ENCODE assay signal across 33 cellular contexts in the genomic region with DNA sequence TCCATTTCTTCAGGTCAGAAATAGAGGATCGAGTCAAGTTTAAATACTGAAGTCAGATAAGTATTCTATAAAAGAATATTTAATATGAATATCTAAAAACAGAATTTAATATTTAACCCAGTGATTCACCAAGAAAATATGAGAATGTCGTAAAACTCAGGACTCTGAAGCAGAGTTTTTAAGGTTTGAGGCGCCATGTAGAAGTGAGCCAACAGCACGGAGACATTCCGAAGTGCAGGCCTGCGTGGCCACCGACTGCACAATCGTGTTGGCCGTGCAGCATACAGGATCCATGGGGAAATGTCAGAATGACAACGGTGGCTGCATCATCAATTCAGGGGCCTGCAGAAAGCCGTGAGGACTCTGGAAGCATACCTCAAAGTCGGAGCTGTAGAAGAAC. TPM values are rescaled to one million over a fixed set of nuclear protein-coding genes. Genes with fewer than 3 reads are reported as not detected.
"Had no signal": no experiment of that assay in that cellular context is flagged by ENCODE, and none has a peak within 500 bp of the region (broad histone marks: within the 10 kb centered on the region; RNA-seq: fewer than 3 reads in every experiment).

No MANE protein-coding gene starts in this region.

- ATAC-seq: activated CD8-positive, alpha-beta T cell treated with anti-CD3 and anti-CD28 coated beads for 36 hours; activated T-helper 17 cell treated with anti-CD3 and anti-CD28 coated beads, Interleukin-2, amount 50 U/mL, for 72 hours; gastroesophageal sphincter; T-helper 17 cell had no signal

- H3K4me3 ChIP-seq: esophagus squamous epithelium, gastroesophageal sphincter had no signal

- H3K9me3 ChIP-seq: esophagus squamous epithelium, gastroesophageal sphincter had no signal

- FAIRE-seq: astrocyte, endometrium, endothelial cell of umbilical vein had no signal

- H3K4me1 ChIP-seq: esophagus squamous epithelium had no signal

- H3K27me3 ChIP-seq: brain microvascular endothelial cell, esophagus squamous epithelium, gastroesophageal sphincter had no signal

- DNase-seq: activated B cell treated with CpG ODN at 0.5 μM for 24 hours; activated CD4-positive, alpha-beta T cell treated with anti-CD3 and anti-CD28 coated beads for 48 hours; activated CD4-positive, alpha-beta T cell treated with anti-CD3 and anti-CD28 coated beads, Interleukin-2, amount 50 U/mL, for 1 hour; activated CD4-positive, alpha-beta T cell treated with anti-CD3 and anti-CD28 coated beads, Interleukin-2, amount 50 U/mL, for 48 hours; activated CD8-positive, alpha-beta memory T cell treated with anti-CD3 and anti-CD28 coated beads for 24 hours; activated CD8-positive, alpha-beta T cell treated with anti-CD3 and anti-CD28 coated beads for 36 hours; activated effector memory CD4-positive, alpha-beta T cell treated with Interleukin-2 at 50 U/mL for 16 hours; activated gamma-delta T cell treated with Interleukin-2 at 50 U/mL for 16 hours; activated naive CD4-positive, alpha-beta T cell treated with anti-CD3 and anti-CD28 coated beads, Interleukin-2, amount 50 U/mL, for 16 hours; activated naive CD4-positive, alpha-beta T cell treated with Interleukin-2 at 50 U/mL for 16 hours; activated T-cell treated with anti-CD3 and anti-CD28 coated beads, Interleukin-2, amount 50 U/mL, for 1 hour; amniotic stem cell; brain microvascular endothelial cell; cortex of kidney; effector CD8-positive, alpha-beta T cell; esophagus squamous epithelium; foreskin melanocyte; T-helper 1 cell; T-helper 17 cell; T1000; WERI-Rb-1 had no signal

- H3K27ac ChIP-seq: brain microvascular endothelial cell, epithelial cell of prostate, esophagus squamous epithelium, gastroesophageal sphincter, WERI-Rb-1 had no signal

RNA-seq across cellular contexts. Expression of gene MRAP, which starts 23.4 kb away (rescaled TPM):
- total RNA-seq: activated B cell treated with CpG ODN at 0.5 μM for 24 hours; activated CD8-positive, alpha-beta T cell treated with anti-CD3 and anti-CD28 coated beads for 36 hours; activated T-helper 17 cell treated with anti-CD3 and anti-CD28 coated beads, Interleukin-2, amount 50 U/mL, for 72 hours; astrocyte; bronchial epithelial cell; cardiac septum; dermis microvascular lymphatic vessel endothelial cell; endothelial cell of umbilical vein; fibroblast of villous mesenchyme; gastroesophageal sphincter; glomerular endothelial cell; T-helper 17 cell had no signal
- polyA plus RNA-seq: endothelial cell of umbilical vein, fibroblast of lung had no signal
